Comparison of ENCODE assay signal across 8 cellular contexts in genomic region chr22:20418211-20418788, GRCh38. TPM values are rescaled to one million over a fixed set of nuclear protein-coding genes. Genes with fewer than 3 reads are reported as not detected.
DNase-seq lines count a peak whose midpoint lies in the region; ATAC-seq, FAIRE-seq and TF ChIP-seq lines count a peak whose summit lies in the region.

No MANE protein-coding gene starts in this region.

- peak overlapping the region; percentile 100 for H3K4me2 ChIP-seq in mammary epithelial cell (ENCODE audit: insufficient read depth, low read depth, low read length)

- H3K36me3 ChIP-seq in WERI-Rb-1 (no peaks in the 10 kb centered on the region), mammary epithelial cell (ENCODE audit: insufficient read depth, low read length) (no peaks in the 10 kb centered on the region), small intestine (ENCODE audit: control insufficient read depth in 2 of 2, insufficient read depth in 2 of 2, low read length in 2 of 2) (no peaks in the 10 kb centered on the region)

- peak; percentile 26 for DNase-seq in DMS79 treated with DMSO at 0.1 percent for 48 hours (lab: John Stamatoyannopoulos, UW)
- no peak for DNase-seq in DMS79 (lab: John Stamatoyannopoulos, UW)
- DNase-seq in NCI-H2029 (lab: John Stamatoyannopoulos, UW), result peak; percentile 62
- DNase-seq in WERI-Rb-1, result peak; percentile 80
- DNase-seq in mammary epithelial cell, result peak; percentile 49
- peak; percentile 81 for DNase-seq in iPS-NIHi7 (ENCODE audit: extremely low spot score)
- DNase-seq in small intestine, result peak; percentile 64

- no peaks in the 10 kb centered on the region for H3K79me2 ChIP-seq in mammary epithelial cell (ENCODE audit: insufficient read depth, low read length)

- FAIRE-seq in small intestine (lab: Jason Lieb, UNC), result no peak

- no TSS peak for BruUV-seq in mammary epithelial cell (replicated peaks; lab: Mats Ljungman, UMichigan)

- H3K4me3 ChIP-seq in WERI-Rb-1 (ENCODE audit: low read depth, low read length) (peak overlapping the region; percentile 57), mammary epithelial cell (replicated peaks in 1 of 3; ENCODE audit: insufficient read depth in 1 of 3, low read depth in 2 of 3, low read length in 3 of 3) (peak overlapping the region in 2 of 3 experiments; percentile 51 to 60), small intestine (ENCODE audit: low read depth in 1 of 2, low read length in 2 of 2) (no peak overlapping the region)

- 3% methylated on average over 24 of the region's 42 CpGs for WGBS in mammary epithelial cell (ENCODE audit: low coverage, missing lambda C conversion rate)
- 14 to 18% (median 17%) methylated on average over 39 to 42 of the region's 42 CpGs for WGBS in small intestine, 3 donors

- peak overlapping the region; percentile 96 for H2AFZ ChIP-seq in mammary epithelial cell (ENCODE audit: low read depth, low read length)

- in situ Hi-C loops in mammary epithelial cell (cut with MboI; ENCODE audit: low sequenced_read_pairs in 2 of 2), result no loop called here

- H3K4me1 ChIP-seq in mammary epithelial cell (ENCODE audit: insufficient read depth, low read length), result peaks cover 5% of the 10 kb centered on the region
- H3K4me1 ChIP-seq in small intestine (ENCODE audit: control insufficient read depth in 2 of 2, insufficient read depth in 1 of 2, low read depth in 1 of 2, low read length in 1 of 2), result no peaks in the 10 kb centered on the region

- H4K20me1 ChIP-seq in mammary epithelial cell (ENCODE audit: insufficient read depth, low read length), result no peaks in the 10 kb centered on the region

- intact Hi-C loops in mammary epithelial cell (cut with micrococcal nuclease), result loop anchor here (1.0 to 5.0 kb wide), 5 partner anchors 38 to 285 kb away; no protein-coding TSS in a partner anchor

- dilution Hi-C loops in mammary epithelial cell (cut with HindIII; ENCODE audit: low sequenced_read_pairs), result no loop called here

- CTCF ChIA-PET in mammary epithelial cell (lab: Charles Lee; ENCODE audit: low non-redundant PET), result interaction anchor here (0.7 kb wide), 2 partner anchors 38 to 150 kb away, joined by 16 to 30 read pairs; no protein-coding TSS in a partner anchor

- H3K27ac ChIP-seq in WERI-Rb-1, result no peak overlapping the region; the same call in 1 of the 2 replicates
- H3K27ac ChIP-seq in mammary epithelial cell (ENCODE audit: insufficient read depth, low read depth, low read length), result no peak overlapping the region
- H3K27ac ChIP-seq in small intestine (ENCODE audit: low read depth in 1 of 2, low read length in 1 of 2), result peak overlapping the region in 1 of 2 donors; percentile 13

- H3K27me3 ChIP-seq in WERI-Rb-1 (ENCODE audit: insufficient read depth, low read depth, severe bottlenecking), result no peaks in the 10 kb centered on the region
- H3K27me3 ChIP-seq in mammary epithelial cell (ENCODE audit: insufficient read depth, low read length), result no peaks in the 10 kb centered on the region
- no peaks in the 10 kb centered on the region for H3K27me3 ChIP-seq in small intestine (ENCODE audit: control insufficient read depth in 2 of 2, insufficient read depth in 2 of 2, low read length in 2 of 2)

- no peak for ATAC-seq in HG02938 (IDR thresholded peaks at IDR 0.05; ENCODE audit: unreplicated experiment)

- peak; percentile 87 for TF ChIP-seq CTCF in WERI-Rb-1 (IDR thresholded peaks at IDR 0.05; ENCODE audit: low read depth, low read length)
- peak; percentile 61 to 87 for TF ChIP-seq CTCF in mammary epithelial cell (conservative IDR thresholded peaks at IDR 0.05 in 1 of 2, IDR thresholded peaks at IDR 0.05 in 1 of 2; ENCODE audit: extremely low read depth in 1 of 2, insufficient read depth in 1 of 2, low read depth in 1 of 2, low read length in 2 of 2)

- no peaks in the 10 kb centered on the region for H3K9me3 ChIP-seq in WERI-Rb-1 (ENCODE audit: severe bottlenecking)
- no peaks in the 10 kb centered on the region for H3K9me3 ChIP-seq in mammary epithelial cell (replicated peaks; ENCODE audit: insufficient read depth, low read length)
- H3K9me3 ChIP-seq in small intestine (ENCODE audit: control insufficient read depth, low read depth), result no peaks in the 10 kb centered on the region

- no peak overlapping the region for H3K9ac ChIP-seq in mammary epithelial cell (ENCODE audit: insufficient read depth, low read length)

RNA-seq across cellular contexts. Expression of gene SCARF2, which starts 19.3 kb away (rescaled TPM):
- 1 to 10 TPM; 1.1 to 1.5 TPM for total RNA-seq in mammary epithelial cell
- polyA plus RNA-seq in mammary epithelial cell (0.08 TPM), small intestine (1 to 10 TPM in 1 of 3 donors, under 1 TPM in 2; 0.22 to 2.4 (median 0.54) TPM)
- polyA minus RNA-seq in mammary epithelial cell, result not detected

RNA-seq across cellular contexts. Expression of gene ZNF74, which starts 24.3 kb away (rescaled TPM):
- 10 to 100 TPM in 1 of 2 donors, 1 to 10 TPM in 1; 7.8 to 12.8 TPM for total RNA-seq in mammary epithelial cell
- polyA plus RNA-seq in mammary epithelial cell, result 5.9 TPM
- polyA minus RNA-seq in mammary epithelial cell, result 0.26 TPM
- polyA plus RNA-seq in small intestine, result 1 to 10 TPM; 2.5 to 5.4 (median 3.0) TPM

Comparison
In these comparisons a context has a peak if more than half of its experiments do, and no peak if none do; other contexts are left out.
1. H3K4me3 ChIP-seq: peak in WERI-Rb-1 (single experiment) and mammary epithelial cell (2 of 3); none in small intestine (0 of 2).